9 cellular contexts compared by ENCODE assay signal in the genomic region with DNA sequence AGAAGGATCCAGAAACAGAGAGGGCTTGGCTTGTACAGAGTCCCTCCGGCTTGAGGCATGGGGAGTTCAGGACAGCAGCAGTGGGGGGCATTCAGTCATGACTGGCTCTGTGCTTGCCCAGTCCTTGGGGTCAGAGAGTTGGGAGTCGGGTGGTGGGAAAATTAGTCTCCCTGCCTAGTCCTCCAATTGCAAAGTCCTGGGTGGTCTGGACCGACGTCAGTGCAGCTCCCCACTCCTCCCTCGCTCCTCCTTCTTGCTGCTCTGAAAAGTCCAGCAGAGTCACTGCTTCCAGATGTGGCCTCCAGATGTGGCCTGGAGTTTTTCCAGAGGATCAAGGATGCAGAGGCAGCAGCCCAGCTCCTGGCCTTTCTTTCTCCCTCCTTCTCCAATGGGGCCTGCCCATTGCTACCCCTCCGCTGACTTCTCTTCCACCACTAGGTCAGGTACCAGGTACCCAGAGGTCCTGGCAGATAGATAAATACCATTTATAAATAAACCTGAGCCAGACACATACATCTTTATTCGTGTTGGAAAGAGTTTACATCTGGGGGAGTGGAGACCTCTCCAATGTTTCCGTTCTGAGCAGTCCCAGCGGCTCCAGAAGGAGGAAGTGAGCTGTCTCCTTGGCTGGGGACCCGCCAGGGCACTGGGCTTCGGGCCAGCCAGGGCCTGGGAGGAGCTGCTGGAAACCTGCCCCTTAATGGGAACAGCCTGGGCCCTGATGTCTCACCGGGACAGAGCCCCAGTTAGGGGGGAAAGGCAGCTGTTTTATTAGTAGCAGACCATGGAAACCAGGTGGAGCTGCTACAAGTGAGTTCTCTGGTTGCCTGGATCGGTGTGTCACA. TPM values are rescaled to one million over a fixed set of nuclear protein-coding genes. Genes with fewer than 3 reads are reported as not detected.
DNase-seq lines count a peak whose midpoint lies in the region; ATAC-seq and TF ChIP-seq lines count a peak whose summit lies in the region.
"Had no signal": no experiment of that assay in that cellular context is flagged by ENCODE, and none has a peak within 500 bp of the region (broad histone marks: within the 10 kb centered on the region; RNA-seq: fewer than 3 reads in every experiment).

No MANE protein-coding gene starts in this region.

- H3K9me3 Mint-ChIP-seq in natural killer cell treated with Interleukin-12 subunit alpha and Interleukin-12 subunit beta and Interleukin-15 and Interleukin-18, amount 100 ng/mL, for 72 hours = no peaks in the 10 kb centered on the region
- H3K9me3 Mint-ChIP-seq: CD4-positive, CD25-positive, alpha-beta regulatory T cell had no signal

- no peak for TF ChIP-seq EP300 in ovary (IDR thresholded peaks at IDR 0.05)

- no peak overlapping the region for H3K27ac ChIP-seq in foreskin keratinocyte
- peak overlapping the region; percentile 7 to 63 for H3K27ac ChIP-seq in ovary

- ATAC-seq in SK-N-SH treated with all-trans-retinoic acid at 6 μM for 48 hours (peak; percentile 90), foreskin keratinocyte (peak; percentile 61), HG03565 (IDR thresholded peaks at IDR 0.05; ENCODE audit: unreplicated experiment) (no peak)
- ATAC-seq in natural killer cell treated with Interleukin-12 subunit alpha and Interleukin-12 subunit beta and Interleukin-15 and Interleukin-18, amount 100 ng/mL, for 72 hours = no peak

- no peaks in the 10 kb centered on the region for H3K27me3 ChIP-seq in foreskin keratinocyte
- H3K27me3 ChIP-seq in ovary = no peaks in the 10 kb centered on the region

- no peaks in the 10 kb centered on the region for H3K36me3 ChIP-seq in ovary

- WGBS in ovary, 3 donors = 4 to 8% (median 6%) methylated on average over 13 of the region's 13 CpGs

- DNase-seq in NCI-H1694 (lab: John Stamatoyannopoulos, UW) = peak; percentile 9
- DNase-seq in NCI-H1694 treated with DMSO at 0.1 percent for 48 hours (lab: John Stamatoyannopoulos, UW) = no peak
- peak in 1 of 2 donors; percentile 70 for DNase-seq in foreskin keratinocyte
- peak; percentile 91 to 96 (median 94) for DNase-seq in ovary
- no peak for DNase-seq in natural killer cell treated with Interleukin-12 subunit alpha and Interleukin-12 subunit beta and Interleukin-15 and Interleukin-18, amount 100 ng/mL, for 72 hours (ENCODE audit: low spot score)
- no peak for DNase-seq in activated T-cell treated with anti-CD3 and anti-CD28 coated beads, Interleukin-2, amount 50 U/mL, for 1 hour
- DNase-seq: CD4-positive, CD25-positive, alpha-beta regulatory T cell had no signal

- TF ChIP-seq CTCF in foreskin keratinocyte (conservative IDR thresholded peaks at IDR 0.05) (no peak), ovary (IDR thresholded peaks at IDR 0.05) (no peak)

- no peak for TF ChIP-seq POLR2A in ovary (IDR thresholded peaks at IDR 0.05)

- peaks cover 5 to 13% of the 10 kb centered on the region in 2 donors for H3K4me1 Mint-ChIP-seq in natural killer cell treated with Interleukin-12 subunit alpha and Interleukin-12 subunit beta and Interleukin-15 and Interleukin-18, amount 100 ng/mL, for 72 hours (ENCODE audit: low read depth in 2 of 2)

- no peaks in the 10 kb centered on the region for H3K9me3 ChIP-seq in ovary

- peaks cover 0 to 2% of the 10 kb centered on the region in 2 donors for H3K27me3 Mint-ChIP-seq in natural killer cell treated with Interleukin-12 subunit alpha and Interleukin-12 subunit beta and Interleukin-15 and Interleukin-18, amount 100 ng/mL, for 72 hours
- H3K27me3 Mint-ChIP-seq: CD4-positive, CD25-positive, alpha-beta regulatory T cell had no signal

- intact Hi-C loops in ovary (cut with DNase I) = loop anchor here in 2 of 4 donors (10.0 kb wide), 2 partner anchors 50 to 180 kb away; a partner anchor contains a TSS

- H3K36me3 Mint-ChIP-seq in natural killer cell treated with Interleukin-12 subunit alpha and Interleukin-12 subunit beta and Interleukin-15 and Interleukin-18, amount 100 ng/mL, for 72 hours = no peaks in the 10 kb centered on the region
- H3K36me3 Mint-ChIP-seq: CD4-positive, CD25-positive, alpha-beta regulatory T cell had no signal

- H3K4me1 ChIP-seq in foreskin keratinocyte (peaks cover 13% of the 10 kb centered on the region), ovary (ENCODE audit: insufficient read depth) (peaks cover 2% of the 10 kb centered on the region)

- no peak overlapping the region for H3K27ac Mint-ChIP-seq in natural killer cell treated with Interleukin-12 subunit alpha and Interleukin-12 subunit beta and Interleukin-15 and Interleukin-18, amount 100 ng/mL, for 72 hours

- no peak overlapping the region for H3K4me3 ChIP-seq in ovary

- no peak overlapping the region for H3K4me3 Mint-ChIP-seq in natural killer cell treated with Interleukin-12 subunit alpha and Interleukin-12 subunit beta and Interleukin-15 and Interleukin-18, amount 100 ng/mL, for 72 hours
- H3K4me3 Mint-ChIP-seq: CD4-positive, CD25-positive, alpha-beta regulatory T cell had no signal

TF ChIP-seq in SK-N-SH treated with all-trans-retinoic acid at 6 μM for 48 hours, 23 proteins besides CTCF, POLR2A, EP300 and RAD21 (continues in another document):
- TF ChIP-seq, protein P1, sequence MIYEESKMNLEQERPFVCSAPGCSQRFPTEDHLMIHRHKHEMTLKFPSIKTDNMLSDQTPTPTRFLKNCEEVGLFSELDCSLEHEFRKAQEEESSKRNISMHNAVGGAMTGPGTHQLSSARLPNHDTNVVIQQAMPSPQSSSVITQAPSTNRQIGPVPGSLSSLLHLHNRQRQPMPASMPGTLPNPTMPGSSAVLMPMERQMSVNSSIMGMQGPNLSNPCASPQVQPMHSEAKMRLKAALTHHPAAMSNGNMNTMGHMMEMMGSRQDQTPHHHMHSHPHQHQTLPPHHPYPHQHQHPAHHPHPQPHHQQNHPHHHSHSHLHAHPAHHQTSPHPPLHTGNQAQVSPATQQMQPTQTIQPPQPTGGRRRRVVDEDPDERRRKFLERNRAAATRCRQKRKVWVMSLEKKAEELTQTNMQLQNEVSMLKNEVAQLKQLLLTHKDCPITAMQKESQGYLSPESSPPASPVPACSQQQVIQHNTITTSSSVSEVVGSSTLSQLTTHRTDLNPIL (CRISPR knock-in tag; IDR thresholded peaks at IDR 0.05; ENCODE audit: low read depth) = no peak
- TF ChIP-seq, protein P2, sequence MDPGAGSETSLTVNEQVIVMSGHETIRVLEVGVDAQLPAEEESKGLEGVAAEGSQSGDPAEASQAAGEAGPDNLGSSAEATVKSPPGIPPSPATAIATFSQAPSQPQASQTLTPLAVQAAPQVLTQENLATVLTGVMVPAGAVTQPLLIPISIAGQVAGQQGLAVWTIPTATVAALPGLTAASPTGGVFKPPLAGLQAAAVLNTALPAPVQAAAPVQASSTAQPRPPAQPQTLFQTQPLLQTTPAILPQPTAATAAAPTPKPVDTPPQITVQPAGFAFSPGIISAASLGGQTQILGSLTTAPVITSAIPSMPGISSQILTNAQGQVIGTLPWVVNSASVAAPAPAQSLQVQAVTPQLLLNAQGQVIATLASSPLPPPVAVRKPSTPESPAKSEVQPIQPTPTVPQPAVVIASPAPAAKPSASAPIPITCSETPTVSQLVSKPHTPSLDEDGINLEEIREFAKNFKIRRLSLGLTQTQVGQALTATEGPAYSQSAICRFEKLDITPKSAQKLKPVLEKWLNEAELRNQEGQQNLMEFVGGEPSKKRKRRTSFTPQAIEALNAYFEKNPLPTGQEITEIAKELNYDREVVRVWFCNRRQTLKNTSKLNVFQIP (CRISPR knock-in tag; IDR thresholded peaks at IDR 0.05; ENCODE audit: borderline replicate concordance, low read depth) = no peak
- no peak for TF ChIP-seq PPARA (CRISPR knock-in tag; IDR thresholded peaks at IDR 0.05; ENCODE audit: borderline replicate concordance)
- TF ChIP-seq SNAI2 (CRISPR knock-in tag; IDR thresholded peaks at IDR 0.05) = no peak
- TF ChIP-seq ZNF70 (CRISPR knock-in tag; IDR thresholded peaks at IDR 0.05) = no peak
- TF ChIP-seq CSDC2 (CRISPR knock-in tag; IDR thresholded peaks at IDR 0.05) = no peak
- TF ChIP-seq, protein P3, sequence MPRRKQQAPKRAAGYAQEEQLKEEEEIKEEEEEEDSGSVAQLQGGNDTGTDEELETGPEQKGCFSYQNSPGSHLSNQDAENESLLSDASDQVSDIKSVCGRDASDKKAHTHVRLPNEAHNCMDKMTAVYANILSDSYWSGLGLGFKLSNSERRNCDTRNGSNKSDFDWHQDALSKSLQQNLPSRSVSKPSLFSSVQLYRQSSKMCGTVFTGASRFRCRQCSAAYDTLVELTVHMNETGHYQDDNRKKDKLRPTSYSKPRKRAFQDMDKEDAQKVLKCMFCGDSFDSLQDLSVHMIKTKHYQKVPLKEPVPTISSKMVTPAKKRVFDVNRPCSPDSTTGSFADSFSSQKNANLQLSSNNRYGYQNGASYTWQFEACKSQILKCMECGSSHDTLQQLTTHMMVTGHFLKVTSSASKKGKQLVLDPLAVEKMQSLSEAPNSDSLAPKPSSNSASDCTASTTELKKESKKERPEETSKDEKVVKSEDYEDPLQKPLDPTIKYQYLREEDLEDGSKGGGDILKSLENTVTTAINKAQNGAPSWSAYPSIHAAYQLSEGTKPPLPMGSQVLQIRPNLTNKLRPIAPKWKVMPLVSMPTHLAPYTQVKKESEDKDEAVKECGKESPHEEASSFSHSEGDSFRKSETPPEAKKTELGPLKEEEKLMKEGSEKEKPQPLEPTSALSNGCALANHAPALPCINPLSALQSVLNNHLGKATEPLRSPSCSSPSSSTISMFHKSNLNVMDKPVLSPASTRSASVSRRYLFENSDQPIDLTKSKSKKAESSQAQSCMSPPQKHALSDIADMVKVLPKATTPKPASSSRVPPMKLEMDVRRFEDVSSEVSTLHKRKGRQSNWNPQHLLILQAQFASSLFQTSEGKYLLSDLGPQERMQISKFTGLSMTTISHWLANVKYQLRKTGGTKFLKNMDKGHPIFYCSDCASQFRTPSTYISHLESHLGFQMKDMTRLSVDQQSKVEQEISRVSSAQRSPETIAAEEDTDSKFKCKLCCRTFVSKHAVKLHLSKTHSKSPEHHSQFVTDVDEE (CRISPR knock-in tag; IDR thresholded peaks at IDR 0.05) = no peak
- TF ChIP-seq ZC3H10 (CRISPR knock-in tag; IDR thresholded peaks at IDR 0.05) = no peak
- TF ChIP-seq TOX (CRISPR knock-in tag; IDR thresholded peaks at IDR 0.05; ENCODE audit: borderline replicate concordance) = no peak
- no peak for TF ChIP-seq ZNF8 (CRISPR knock-in tag; IDR thresholded peaks at IDR 0.05)
- no peak for TF ChIP-seq GLIS3 (CRISPR knock-in tag; IDR thresholded peaks at IDR 0.05)
- no peak for TF ChIP-seq ISL1 (CRISPR knock-in tag; IDR thresholded peaks at IDR 0.05)

RNA-seq across cellular contexts. Expression of a gene that starts 49.0 kb away (rescaled TPM):
- total RNA-seq in foreskin keratinocyte (7.7 and 11.4 TPM in 2 replicates), ovary (10 to 100 TPM in 6 of 7 donors, 1 to 10 TPM in 1; 7.6 to 30.5 (median 17.1) TPM)
- polyA plus RNA-seq in foreskin keratinocyte (5.3 and 6.2 TPM in 2 replicates), ovary (10 to 100 TPM in 1 of 2 donors, 1 to 10 TPM in 1; 3.9 to 14.0 TPM)
- 10 to 100 TPM; 18.4 to 33.4 TPM for total RNA-seq in natural killer cell treated with Interleukin-12 subunit alpha and Interleukin-12 subunit beta and Interleukin-15 and Interleukin-18, amount 100 ng/mL, for 72 hours

Comparison
In these comparisons a context has a peak if more than half of its experiments do, and no peak if none do; other contexts are left out.
1. DNase-seq: peak in NCI-H1694 (single experiment) and ovary (5 of 5); none in NCI-H1694 treated with DMSO at 0.1 percent for 48 hours (single experiment), natural killer cell treated with Interleukin-12 subunit alpha and Interleukin-12 subunit beta and Interleukin-15 and Interleukin-18, amount 100 ng/mL, for 72 hours (single experiment) and activated T-cell treated with anti-CD3 and anti-CD28 coated beads, Interleukin-2, amount 50 U/mL, for 1 hour (single experiment).
2. ATAC-seq: peak in SK-N-SH treated with all-trans-retinoic acid at 6 μM for 48 hours (single experiment) and foreskin keratinocyte (single experiment); none in HG03565 (single experiment) and natural killer cell treated with Interleukin-12 subunit alpha and Interleukin-12 subunit beta and Interleukin-15 and Interleukin-18, amount 100 ng/mL, for 72 hours (0 of 2).